Comparison of ENCODE assay signal across 30 cellular contexts in the genomic region with DNA sequence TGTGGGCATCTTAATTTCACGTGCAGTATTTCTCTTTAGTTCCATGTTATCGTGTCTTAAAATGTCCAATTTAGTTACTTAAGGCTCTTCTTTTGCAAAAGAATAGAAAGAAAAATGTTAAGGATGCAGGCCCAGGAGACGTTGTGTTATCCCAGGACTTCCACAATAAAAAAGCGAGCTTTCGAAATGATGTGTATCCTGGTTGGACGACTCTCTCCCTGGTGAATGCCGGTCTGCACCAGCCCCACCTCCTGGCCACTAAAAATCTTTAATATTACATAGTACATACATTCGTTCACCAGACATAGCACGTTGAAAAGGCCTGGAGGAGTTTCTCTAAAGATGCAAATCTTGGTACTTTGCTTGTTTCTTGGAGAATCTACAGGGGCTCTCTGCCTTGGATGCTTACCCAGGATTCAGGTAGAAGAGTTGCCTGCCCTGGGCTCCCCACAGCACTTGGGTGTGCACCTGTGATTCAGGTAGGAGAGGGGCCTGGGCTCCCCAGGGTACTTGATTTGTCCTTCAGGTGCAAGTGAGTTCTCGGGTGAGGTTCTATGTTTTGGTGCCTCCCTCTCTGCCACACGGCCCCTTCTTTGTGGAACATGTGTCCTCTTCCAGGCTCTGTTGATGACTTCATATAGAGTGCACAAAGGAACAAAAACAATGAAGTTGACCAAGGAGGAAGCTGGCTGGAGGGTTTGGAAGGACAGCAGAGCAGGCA. TPM values are rescaled to one million over a fixed set of nuclear protein-coding genes. Genes with fewer than 3 reads are reported as not detected.
DNase-seq lines count a peak whose midpoint lies in the region; ATAC-seq and TF ChIP-seq lines count a peak whose summit lies in the region.
"Had no signal": no experiment of that assay in that cellular context is flagged by ENCODE, and none has a peak within 500 bp of the region (broad histone marks: within the 10 kb centered on the region; RNA-seq: fewer than 3 reads in every experiment).

No MANE protein-coding gene starts in this region.

- no peaks in the 10 kb centered on the region for H3K36me3 Mint-ChIP-seq in activated CD4-positive, alpha-beta T cell treated with anti-CD3 and anti-CD28 coated beads for 36 hours (ENCODE audit: low read depth)
- H3K36me3 Mint-ChIP-seq: immature natural killer cell had no signal

- CTCF ChIA-PET in BJ (lab: Yijun Ruan, JAX), result interaction anchor here (0.8 to 2.2 kb wide), 14 partner anchors 9 to 517 kb away, joined by 3 to 15 read pairs (median 4); partner anchors contain the start of gene TWIST2
- CTCF ChIA-PET in PC-9 (lab: Charles Lee), result no interaction called here
- CTCF ChIA-PET in activated CD4-positive, alpha-beta T cell treated with anti-CD3 and anti-CD28 coated beads for 36 hours (lab: Charles Lee), result interaction anchor here (1.0 kb wide), 1 partner anchor 109 kb away, joined by 3 read pairs; no protein-coding TSS in a partner anchor

- no peaks in the 10 kb centered on the region for H3K9me2 ChIP-seq in PC-9 (ENCODE audit: insufficient read depth)

- TF ChIP-seq CTCF in BJ (IDR thresholded peaks at IDR 0.05; ENCODE audit: insufficient read depth, low read depth, low read length) (peak; percentile 39), PC-9 (conservative IDR thresholded peaks at IDR 0.05) (0 out of 2 replicates have a peak, but pooled peaks have one; percentile 8), fibroblast of villous mesenchyme (IDR thresholded peaks at IDR 0.05; ENCODE audit: insufficient read depth, low read depth, low read length) (peak; percentile 27), foreskin keratinocyte (conservative IDR thresholded peaks at IDR 0.05) (no peak)

- BruUV-seq in PC-9 (replicated peaks; lab: Mats Ljungman, UMichigan), result no TSS peak

- H3K9me3 ChIP-seq in PC-9 (ENCODE audit: insufficient read depth, low read depth), result no peaks in the 10 kb centered on the region
- H3K9me3 ChIP-seq: left lung, transverse colon had no signal

- no peak overlapping the region for H2AFZ ChIP-seq in PC-9

- H3K9me3 Mint-ChIP-seq in activated CD4-positive, alpha-beta T cell treated with anti-CD3 and anti-CD28 coated beads for 36 hours (ENCODE audit: low read depth), result peaks cover 4% of the 10 kb centered on the region

- H3K4me1 Mint-ChIP-seq in activated CD4-positive, alpha-beta T cell treated with anti-CD3 and anti-CD28 coated beads for 36 hours, result no peaks in the 10 kb centered on the region
- H3K4me1 Mint-ChIP-seq: activated CD4-positive, alpha-beta T cell treated with anti-CD3 and anti-CD28 coated beads, Interleukin-2, amount 10 ng/mL, durations not matched to agents 7 days and 5 days; immature natural killer cell had no signal

- no peak for DNase-seq in BJ (ENCODE audit: low read depth)
- no peak for DNase-seq in PC-9
- peak; percentile 50 for DNase-seq in fibroblast of villous mesenchyme (ENCODE audit: low read depth)
- peak; percentile 47 for DNase-seq in sciatic nerve (ENCODE audit: low spot score)
- DNase-seq in foreskin keratinocyte, result no peak
- no peak for DNase-seq in activated CD4-positive, alpha-beta T cell treated with anti-CD3 and anti-CD28 coated beads for 36 hours
- DNase-seq: activated CD4-positive, alpha-beta T cell treated with anti-CD3 and anti-CD28 coated beads, Interleukin-2, amount 10 ng/mL, durations not matched to agents 7 days and 5 days; activated gamma-delta T cell treated with Interleukin-2 at 50 U/mL for 16 hours; activated T-cell treated with anti-CD3 and anti-CD28 coated beads, Interleukin-2, amount 50 U/mL, for 24 hours; central memory CD4-positive, alpha-beta T cell; COR-L47; effector memory CD8-positive, alpha-beta T cell; erythroblast; immature natural killer cell; NCI-H1048; NCI-H1694; NCI-H446; NCI-H748 treated with DMSO at 0.1 percent for 48 hours; SHP77 treated with DMSO at 0.1 percent for 48 hours; stimulated activated CD4-positive, alpha-beta T cell treated with anti-CD3 and anti-CD28 coated beads, Interleukin-15, amount 100 ng/mL, for 24 hours; stimulated activated CD4-positive, alpha-beta T cell treated with anti-CD3 and anti-CD28 coated beads, Interleukin-4, amount 100 ng/mL, for 4 hours; T-helper 9 cell; WERI-Rb-1 had no signal

- POLR2A ChIA-PET in BJ (lab: Charles Lee) (interaction anchor here (1.5 kb wide), 1 partner anchor 9 kb away, joined by 4 read pairs; no protein-coding TSS in a partner anchor), PC-9 (lab: Charles Lee; ENCODE audit: unreplicated experiment) (interaction anchor here (0.6 kb wide), 2 partner anchors 17 to 82 kb away, joined by 6 read pairs; no protein-coding TSS in a partner anchor)
- POLR2A ChIA-PET in activated CD4-positive, alpha-beta T cell treated with anti-CD3 and anti-CD28 coated beads for 36 hours (lab: Charles Lee), result no interaction called here

- ATAC-seq in sciatic nerve (peak; percentile 33), HG02642 (IDR thresholded peaks at IDR 0.05; ENCODE audit: poor library complexity, unreplicated experiment) (no peak), foreskin keratinocyte (no peak), HG03196 (IDR thresholded peaks at IDR 0.05; ENCODE audit: unreplicated experiment) (no peak)
- no peak for ATAC-seq in activated CD4-positive, alpha-beta T cell treated with anti-CD3 and anti-CD28 coated beads for 36 hours
- ATAC-seq: effector memory CD8-positive, alpha-beta T cell; left lung; Panc1 had no signal

- no peak overlapping the region for H3K4me3 Mint-ChIP-seq in activated CD4-positive, alpha-beta T cell treated with anti-CD3 and anti-CD28 coated beads for 36 hours
- H3K4me3 Mint-ChIP-seq: activated CD4-positive, alpha-beta T cell treated with anti-CD3 and anti-CD28 coated beads, Interleukin-2, amount 10 ng/mL, durations not matched to agents 7 days and 5 days; activated T-cell treated with anti-CD3 and anti-CD28 coated beads, Interleukin-2, amount 50 U/mL, for 24 hours; effector memory CD8-positive, alpha-beta T cell; immature natural killer cell had no signal

- H3K4me1 ChIP-seq in PC-9 (replicated peaks; ENCODE audit: insufficient read depth), result no peaks in the 10 kb centered on the region
- no peaks in the 10 kb centered on the region for H3K4me1 ChIP-seq in foreskin keratinocyte
- H3K4me1 ChIP-seq: left lung had no signal

- no peaks in the 10 kb centered on the region for H3K79me2 ChIP-seq in PC-9 (ENCODE audit: low read depth)

- no peak overlapping the region for H3K4me2 ChIP-seq in PC-9

- no peak overlapping the region for H3K4me3 ChIP-seq in BJ (ENCODE audit: low read depth, low read length)
- no peak overlapping the region for H3K4me3 ChIP-seq in PC-9
- no peak overlapping the region for H3K4me3 ChIP-seq in fibroblast of villous mesenchyme (ENCODE audit: low read depth, low read length)
- H3K4me3 ChIP-seq: left lung, transverse colon had no signal

- H3K27ac ChIP-seq in PC-9 (no peak overlapping the region), foreskin keratinocyte (no peak overlapping the region)
- H3K27ac ChIP-seq: C4-2B, left lung, WERI-Rb-1 had no signal

- peaks cover 30% of the 10 kb centered on the region for H3K36me3 ChIP-seq in BJ (ENCODE audit: control insufficient read depth, insufficient read depth, low read length)
- H3K36me3 ChIP-seq in PC-9 (ENCODE audit: low read depth), result no peaks in the 10 kb centered on the region
- H3K36me3 ChIP-seq: left lung, transverse colon, WERI-Rb-1 had no signal

- intact Hi-C loops in PC-9 (cut with micrococcal nuclease; ENCODE audit: unreplicated experiment) (no loop called here), sciatic nerve (cut with DNase I) (no loop called here)
- intact Hi-C loops in activated CD4-positive, alpha-beta T cell treated with anti-CD3 and anti-CD28 coated beads for 36 hours (cut with DNase I, micrococcal nuclease), result no loop called here

- peaks cover 9% of the 10 kb centered on the region for H3K27me3 Mint-ChIP-seq in activated CD4-positive, alpha-beta T cell treated with anti-CD3 and anti-CD28 coated beads for 36 hours
- H3K27me3 Mint-ChIP-seq: activated CD4-positive, alpha-beta T cell treated with anti-CD3 and anti-CD28 coated beads, Interleukin-2, amount 10 ng/mL, durations not matched to agents 7 days and 5 days had no signal

- no peaks in the 10 kb centered on the region for H4K20me1 ChIP-seq in PC-9 (ENCODE audit: insufficient read depth)

- no peak overlapping the region for H3K27ac Mint-ChIP-seq in activated CD4-positive, alpha-beta T cell treated with anti-CD3 and anti-CD28 coated beads for 36 hours
- H3K27ac Mint-ChIP-seq: activated CD4-positive, alpha-beta T cell treated with anti-CD3 and anti-CD28 coated beads, Interleukin-2, amount 10 ng/mL, durations not matched to agents 7 days and 5 days; activated T-cell treated with anti-CD3 and anti-CD28 coated beads, Interleukin-2, amount 50 U/mL, for 24 hours; effector memory CD8-positive, alpha-beta T cell; immature natural killer cell had no signal

- peaks cover 4% of the 10 kb centered on the region for H3F3A ChIP-seq in PC-9 (ENCODE audit: insufficient read depth, low read depth)

- H3K27me3 ChIP-seq in BJ (ENCODE audit: control insufficient read depth, insufficient read depth, low read length) (no peaks in the 10 kb centered on the region), PC-9 (ENCODE audit: insufficient read depth, low read depth) (peaks cover 63% of the 10 kb centered on the region), foreskin keratinocyte (no peaks in the 10 kb centered on the region)
- H3K27me3 ChIP-seq: left lung, transverse colon had no signal

RNA-seq across cellular contexts. Expression of gene TWIST2, which starts 26.6 kb away (rescaled TPM):
- polyA plus RNA-seq in BJ (2011; rRNA removed) (110 and 127 TPM in 2 replicates), foreskin keratinocyte (32.5 and 34.4 TPM in 2 replicates)
- 77.4 and 88.7 TPM in 2 replicates for polyA minus RNA-seq in BJ (2011; rRNA and poly(A)+ RNA removed)
- total RNA-seq in PC-9 (2021) (4.1 and 5.0 TPM in 2 replicates), fibroblast of villous mesenchyme (47.4 and 58.7 TPM in 2 replicates), sciatic nerve (13.6 TPM), foreskin keratinocyte (24.1 and 27.8 TPM in 2 replicates)
- total RNA-seq in activated CD4-positive, alpha-beta T cell treated with anti-CD3 and anti-CD28 coated beads for 36 hours, result not detected
- total RNA-seq: activated CD4-positive, alpha-beta T cell treated with anti-CD3 and anti-CD28 coated beads, Interleukin-2, amount 10 ng/mL, durations not matched to agents 7 days and 5 days; HT-29 had no signal

Comparison
In these comparisons a context has a peak if more than half of its experiments do, and no peak if none do; other contexts are left out.
1. DNase-seq: peak in fibroblast of villous mesenchyme (single experiment) and sciatic nerve (single experiment); none in BJ (single experiment), PC-9 (0 of 2), foreskin keratinocyte (0 of 2) and activated CD4-positive, alpha-beta T cell treated with anti-CD3 and anti-CD28 coated beads for 36 hours (single experiment).